In the genomic region with DNA sequence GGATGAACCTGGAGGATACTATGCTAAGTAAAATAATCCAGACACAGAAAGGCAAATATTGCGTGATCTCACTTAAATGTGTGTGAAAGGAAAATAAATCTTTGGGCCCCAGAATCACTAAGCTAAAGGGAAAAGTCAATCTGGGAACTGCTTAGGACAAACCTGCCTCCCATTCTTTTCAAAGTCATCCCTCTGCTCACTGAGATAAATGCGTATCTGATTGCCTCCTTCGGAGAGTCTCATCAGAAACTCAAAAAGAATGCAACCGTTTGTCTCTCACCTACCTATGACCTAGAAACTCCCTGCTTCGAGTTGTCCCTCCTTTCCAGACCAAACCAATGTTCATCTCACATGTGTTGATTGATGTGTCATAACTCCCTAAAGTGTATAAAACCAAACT, we compare ENCODE assay signal across 9 cellular contexts. TPM values are rescaled to one million over a fixed set of nuclear protein-coding genes. Genes with fewer than 3 reads are reported as not detected.
"Had no signal": no experiment of that assay in that cellular context is flagged by ENCODE, and none has a peak within 500 bp of the region (broad histone marks: within the 10 kb centered on the region; RNA-seq: fewer than 3 reads in every experiment).

No MANE protein-coding gene starts in this region.

- H3K4me1 Mint-ChIP-seq: IgD-negative memory B cell had no signal

- H3K4me3 Mint-ChIP-seq: H9, IgD-negative memory B cell had no signal

- DNase-seq: GM23248, H9, HCEC 1CT, KG1 had no signal

- H3K27ac ChIP-seq: GM23248, HL-60 had no signal

- ATAC-seq: HepG2 had no signal

- H2AFZ ChIP-seq: GM23248 had no signal

- H3K27ac Mint-ChIP-seq: IgD-negative memory B cell had no signal

- H3K9ac ChIP-seq: GM23248 had no signal

- H3K4me3 ChIP-seq: GM23248 had no signal

- H3K36me3 Mint-ChIP-seq: IgD-negative memory B cell had no signal

- FAIRE-seq: H1, H54, HepG2 had no signal

- H3K9me3 Mint-ChIP-seq: H9, IgD-negative memory B cell had no signal

RNA-seq across cellular contexts. Expression of a gene that starts 40.1 kb away (rescaled TPM):
- total RNA-seq: GM23248, H1, H9, HepG2 had no signal
- polyA plus RNA-seq: H1, IgD-negative memory B cell had no signal
